In genomic region chr13:46165485-46166220, GRCh38 we compare ENCODE assay signal across 8 cellular contexts. TPM values are rescaled to one million over a fixed set of nuclear protein-coding genes. Genes with fewer than 3 reads are reported as not detected.
DNase-seq lines count a peak whose midpoint lies in the region; ATAC-seq, FAIRE-seq and TF ChIP-seq lines count a peak whose summit lies in the region.

No MANE protein-coding gene starts in this region.

- intact Hi-C loops in CD4-positive, alpha-beta memory T cell (cut with micrococcal nuclease) = no loop called here
- intact Hi-C loops in sciatic nerve (cut with DNase I) = no loop called here
- intact Hi-C loops in pancreas (cut with DNase I) = no loop called here

- H3K4me3 Mint-ChIP-seq in CD4-positive, alpha-beta memory T cell = peak overlapping the region in 7 of 8 donors; percentile 64 to 83 (median 72)
- H3K4me3 Mint-ChIP-seq in activated naive CD8-positive, alpha-beta T cell treated with anti-CD3 and anti-CD28 coated beads for 36 hours = peak overlapping the region; percentile 68

- peak; percentile 61 for ATAC-seq in GM19351 (IDR thresholded peaks at IDR 0.05; ENCODE audit: unreplicated experiment)
- ATAC-seq in HG03457 (IDR thresholded peaks at IDR 0.05; ENCODE audit: unreplicated experiment) = peak; percentile 58
- no peak for ATAC-seq in sciatic nerve
- no peak for ATAC-seq in pancreas

- H3K27ac ChIP-seq in CD4-positive, alpha-beta memory T cell (ENCODE audit: low read depth, low read length) = peak overlapping the region; percentile 74
- no peak overlapping the region for H3K27ac ChIP-seq in pancreas

- DNase-seq in CD4-positive, alpha-beta memory T cell = peak in 2 of 5 donors; percentile 29 to 66
- DNase-seq in activated naive CD8-positive, alpha-beta T cell treated with anti-CD3 and anti-CD28 coated beads for 36 hours = peak; percentile 59
- DNase-seq in sciatic nerve (ENCODE audit: low spot score) (no peak), pancreas (no peak), T1000 (lab: John Stamatoyannopoulos, UW) (no peak), NCI-H2171 treated with DMSO at 0.1 percent for 48 hours (lab: John Stamatoyannopoulos, UW) (no peak)

- H3K4me1 Mint-ChIP-seq in CD4-positive, alpha-beta memory T cell = peaks cover 64 to 85% (median 77%) of the 10 kb centered on the region in 4 donors
- peaks cover 78% of the 10 kb centered on the region for H3K4me1 Mint-ChIP-seq in activated naive CD8-positive, alpha-beta T cell treated with anti-CD3 and anti-CD28 coated beads for 36 hours

- peaks cover 86% of the 10 kb centered on the region for H3K4me1 ChIP-seq in CD4-positive, alpha-beta memory T cell (ENCODE audit: insufficient read depth, low read length)
- H3K4me1 ChIP-seq in pancreas = peaks cover 0 to 3% (median under 1%) of the 10 kb centered on the region in 3 donors

- peaks cover 3% of the 10 kb centered on the region for H3K36me3 ChIP-seq in CD4-positive, alpha-beta memory T cell (ENCODE audit: insufficient read depth, low read length)
- H3K36me3 ChIP-seq in pancreas = no peaks in the 10 kb centered on the region

- no peak for TF ChIP-seq CTCF in pancreas (IDR thresholded peaks at IDR 0.05)

- CTCF ChIA-PET in CD4-positive, alpha-beta memory T cell (lab: Charles Lee; ENCODE audit: partially characterized antibody) = interaction anchor here (1.4 to 12.0 kb wide), 4 partner anchors 6 to 155 kb away, joined by 3 to 188 read pairs (median 4); no protein-coding TSS in a partner anchor

- FAIRE-seq in pancreas (lab: Jason Lieb, UNC) = no peak

- H3K27me3 ChIP-seq in CD4-positive, alpha-beta memory T cell (ENCODE audit: insufficient read depth, low read length) = no peaks in the 10 kb centered on the region
- H3K27me3 ChIP-seq in pancreas = no peaks in the 10 kb centered on the region

- H3K4me3 ChIP-seq in CD4-positive, alpha-beta memory T cell (ENCODE audit: low read length in 2 of 2) = no peak overlapping the region
- no peak overlapping the region for H3K4me3 ChIP-seq in pancreas

- H3K9me3 Mint-ChIP-seq in CD4-positive, alpha-beta memory T cell = no peaks in the 10 kb centered on the region
- no peaks in the 10 kb centered on the region for H3K9me3 Mint-ChIP-seq in activated naive CD8-positive, alpha-beta T cell treated with anti-CD3 and anti-CD28 coated beads for 36 hours

- POLR2A ChIA-PET in CD4-positive, alpha-beta memory T cell (lab: Charles Lee; ENCODE audit: partially characterized antibody) = interaction anchor here (0.6 to 12.1 kb wide), 3 partner anchors 10 to 130 kb away, joined by 3 to 288 read pairs (median 251); partner anchors contain the start of gene LCP1

- peak overlapping the region; percentile 89 to 99 (median 93) for H3K27ac Mint-ChIP-seq in CD4-positive, alpha-beta memory T cell
- peak overlapping the region; percentile 87 for H3K27ac Mint-ChIP-seq in activated naive CD8-positive, alpha-beta T cell treated with anti-CD3 and anti-CD28 coated beads for 36 hours

- peaks cover 6 to 47% of the 10 kb centered on the region in 2 donors for H3K36me3 Mint-ChIP-seq in CD4-positive, alpha-beta memory T cell
- peaks cover 64% of the 10 kb centered on the region for H3K36me3 Mint-ChIP-seq in activated naive CD8-positive, alpha-beta T cell treated with anti-CD3 and anti-CD28 coated beads for 36 hours

- WGBS in pancreas, 2 donors = 36 to 45% methylated on average over 5 of the region's 5 CpGs

- H3K27me3 Mint-ChIP-seq in CD4-positive, alpha-beta memory T cell = no peaks in the 10 kb centered on the region
- H3K27me3 Mint-ChIP-seq in activated naive CD8-positive, alpha-beta T cell treated with anti-CD3 and anti-CD28 coated beads for 36 hours = no peaks in the 10 kb centered on the region

- H3K9me3 ChIP-seq in CD4-positive, alpha-beta memory T cell (ENCODE audit: control insufficient read depth in 1 of 2, low read length in 2 of 2) = no peaks in the 10 kb centered on the region
- no peaks in the 10 kb centered on the region for H3K9me3 ChIP-seq in pancreas

RNA-seq across cellular contexts. Expression of gene LCP1, which starts 16.3 kb away (rescaled TPM):
- 100 to 1,000 TPM; 466 to 497 TPM for total RNA-seq in CD4-positive, alpha-beta memory T cell
- polyA plus RNA-seq in CD4-positive, alpha-beta memory T cell = 1,000 to 10,000 TPM; 1,169 to 1,658 TPM
- total RNA-seq in activated naive CD8-positive, alpha-beta T cell treated with anti-CD3 and anti-CD28 coated beads for 36 hours = 100 to 1,000 TPM; 886 to 901 TPM
- 52.7 TPM for total RNA-seq in sciatic nerve
- 10 to 100 TPM in 3 of 6 donors, 1 to 10 TPM in 3; 2.0 to 38.3 (median 11.1) TPM for total RNA-seq in pancreas
- polyA plus RNA-seq in pancreas = 1 to 10 TPM; 3.5 to 3.7 TPM

RNA-seq across cellular contexts. Expression of gene LRRC63, which starts 46.1 kb away (rescaled TPM):
- total RNA-seq in CD4-positive, alpha-beta memory T cell = under 1 TPM; 0.49 to 0.75 TPM
- under 1 TPM; 0.41 to 0.57 TPM for polyA plus RNA-seq in CD4-positive, alpha-beta memory T cell
- under 1 TPM; 0.14 to 0.56 TPM for total RNA-seq in activated naive CD8-positive, alpha-beta T cell treated with anti-CD3 and anti-CD28 coated beads for 36 hours
- total RNA-seq in sciatic nerve = 0.49 TPM
- under 1 TPM in 2 of 6 donors, not detected in 4; 0.14 to 0.19 TPM for total RNA-seq in pancreas
- polyA plus RNA-seq in pancreas = not detected

Comparison
In these comparisons a context has a peak if more than half of its experiments do, and no peak if none do; other contexts are left out.
1. ATAC-seq: peak in GM19351 (single experiment) and HG03457 (single experiment); none in sciatic nerve (single experiment) and pancreas (0 of 4).